41 cellular contexts compared by ENCODE assay signal in genomic region chr9:80554856-80555255, GRCh38.
"Had no signal": no experiment of that assay in that cellular context is flagged by ENCODE, and none has a peak within 500 bp of the region (broad histone marks: within the 10 kb centered on the region; RNA-seq: fewer than 3 reads in every experiment).

No MANE protein-coding gene starts in this region.

- FAIRE-seq: bronchial epithelial cell, TTC549 had no signal

- H3K4me3 Mint-ChIP-seq: activated CD4-positive, alpha-beta memory T cell treated with anti-CD3 and anti-CD28 coated beads for 36 hours; activated CD4-positive, alpha-beta T cell treated with anti-CD3 and anti-CD28 coated beads for 36 hours; activated CD4-positive, alpha-beta T cell treated with anti-CD3 and anti-CD28 coated beads, Interleukin-2, amount 10 ng/mL, durations not matched to agents 24 days and 14 days; activated CD8-positive, alpha-beta memory T cell treated with anti-CD3 and anti-CD28 coated beads, Interleukin-2, amount 10 ng/mL, durations not matched to agents 7 days and 5 days; activated CD8-positive, alpha-beta T cell treated with anti-CD3 and anti-CD28 coated beads, Interleukin-2, amount 10 ng/mL, durations not matched to agents 7 days and 5 days; activated naive CD4-positive, alpha-beta T cell treated with anti-CD3 and anti-CD28 coated beads, Interleukin-2, amount 10 ng/mL, durations not matched to agents 7 days and 5 days; activated naive CD4-positive, alpha-beta T cell treated with anti-CD3 and anti-CD28 coated beads, Interleukin-2, amount 50 U/mL, for 24 hours; activated naive CD8-positive, alpha-beta T cell; activated naive CD8-positive, alpha-beta T cell treated with anti-CD3 and anti-CD28 coated beads, Interleukin-2, amount 10 ng/mL, durations not matched to agents 7 days and 5 days; activated naive CD8-positive, alpha-beta T cell treated with anti-CD3 and anti-CD28 coated beads, Interleukin-2, amount 50 U/mL, for 24 hours; activated T-cell treated with anti-CD3 and anti-CD28 coated beads, Interleukin-2, amount 50 U/mL, for 24 hours; brain; central memory CD8-positive, alpha-beta T cell; T-helper 1 cell treated with Interleukin-12 subunit alpha and Interleukin-12 subunit beta and Interleukin-4 antibody, amounts not matched to agents 30 μg/mL and 1 μg/mL, for 36 hours; T-helper 2 cell treated with Interferon-gamma antibody and Interleukin-4, amounts not matched to agents 5 μg/mL and 100 μg/mL, for 36 hours; WTC11 had no signal

- H3K27me3 ChIP-seq: ascending aorta, cardiac muscle cell had no signal

- H3K4me3 ChIP-seq: ascending aorta, cardiac muscle cell had no signal

- H3K36me3 ChIP-seq: ascending aorta, cardiac muscle cell had no signal

- H3K27ac ChIP-seq: ascending aorta, cardiac muscle cell, VCaP had no signal

- H3K9me3 ChIP-seq: ascending aorta had no signal

- DNase-seq: activated CD4-positive, alpha-beta memory T cell treated with anti-CD3 and anti-CD28 coated beads for 36 hours; activated CD4-positive, alpha-beta T cell treated with anti-CD3 and anti-CD28 coated beads for 1 hour; activated CD4-positive, alpha-beta T cell treated with anti-CD3 and anti-CD28 coated beads for 36 hours; activated CD4-positive, alpha-beta T cell treated with anti-CD3 and anti-CD28 coated beads, Interleukin-2, amount 10 ng/mL, durations not matched to agents 24 days and 14 days; activated CD4-positive, alpha-beta T cell treated with anti-CD3 and anti-CD28 coated beads, Interleukin-2, amount 50 U/mL, for 1 hour; activated CD4-positive, alpha-beta T cell treated with anti-CD3 and anti-CD28 coated beads, Interleukin-2, amount 50 U/mL, for 4 hours; activated CD4-positive, CD25-positive, alpha-beta regulatory T cell; activated CD8-positive, alpha-beta memory T cell treated with anti-CD3 and anti-CD28 coated beads for 24 hours; activated CD8-positive, alpha-beta memory T cell treated with anti-CD3 and anti-CD28 coated beads, Interleukin-2, amount 10 ng/mL, durations not matched to agents 7 days and 5 days; activated CD8-positive, alpha-beta memory T cell treated with anti-CD3 and anti-CD28 coated beads, Interleukin-2, amount 50 U/mL, for 48 hours; activated CD8-positive, alpha-beta T cell treated with anti-CD3 and anti-CD28 coated beads, Interleukin-2, amount 10 ng/mL, durations not matched to agents 7 days and 5 days; activated effector memory CD4-positive, alpha-beta T cell treated with Interleukin-2 at 50 U/mL for 16 hours; activated gamma-delta T cell; activated naive CD4-positive, alpha-beta T cell treated with anti-CD3 and anti-CD28 coated beads, Interleukin-2, amount 10 ng/mL, durations not matched to agents 7 days and 5 days; activated naive CD4-positive, alpha-beta T cell treated with Interleukin-2 at 50 U/mL for 16 hours; activated naive CD8-positive, alpha-beta T cell treated with anti-CD3 and anti-CD28 coated beads, Interleukin-2, amount 10 ng/mL, durations not matched to agents 7 days and 5 days; activated naive CD8-positive, alpha-beta T cell treated with anti-CD3 and anti-CD28 coated beads, Interleukin-2, amount 50 U/mL, for 24 hours; activated T-cell treated with anti-CD3 and anti-CD28 coated beads, Interleukin-2, amount 50 U/mL, for 24 hours; activated T-cell treated with anti-CD3 and anti-CD28 coated beads, Interleukin-2, amount 50 U/mL, for 48 hours; amygdala; anterior cingulate cortex; caudate nucleus; cerebellar nuclear complex; SW 1271; T-helper 1 cell; T-helper 2 cell; T-helper 9 cell had no signal

- H3K4me1 Mint-ChIP-seq: activated CD4-positive, alpha-beta T cell treated with anti-CD3 and anti-CD28 coated beads for 36 hours; activated CD4-positive, alpha-beta T cell treated with anti-CD3 and anti-CD28 coated beads, Interleukin-2, amount 10 ng/mL, durations not matched to agents 24 days and 14 days; activated CD8-positive, alpha-beta memory T cell treated with anti-CD3 and anti-CD28 coated beads, Interleukin-2, amount 10 ng/mL, durations not matched to agents 7 days and 5 days; activated naive CD4-positive, alpha-beta T cell treated with anti-CD3 and anti-CD28 coated beads, Interleukin-2, amount 10 ng/mL, durations not matched to agents 7 days and 5 days; activated naive CD4-positive, alpha-beta T cell treated with anti-CD3 and anti-CD28 coated beads, Interleukin-2, amount 50 U/mL, for 24 hours; activated naive CD8-positive, alpha-beta T cell treated with anti-CD3 and anti-CD28 coated beads, Interleukin-2, amount 10 ng/mL, durations not matched to agents 7 days and 5 days; activated naive CD8-positive, alpha-beta T cell treated with anti-CD3 and anti-CD28 coated beads, Interleukin-2, amount 50 U/mL, for 24 hours; central memory CD8-positive, alpha-beta T cell; WTC11 had no signal

- H3K36me3 Mint-ChIP-seq: activated CD4-positive, alpha-beta memory T cell treated with anti-CD3 and anti-CD28 coated beads for 36 hours; activated CD8-positive, alpha-beta memory T cell treated with anti-CD3 and anti-CD28 coated beads, Interleukin-2, amount 10 ng/mL, durations not matched to agents 7 days and 5 days; activated naive CD4-positive, alpha-beta T cell treated with anti-CD3 and anti-CD28 coated beads, Interleukin-2, amount 10 ng/mL, durations not matched to agents 7 days and 5 days; activated naive CD4-positive, alpha-beta T cell treated with anti-CD3 and anti-CD28 coated beads, Interleukin-2, amount 50 U/mL, for 24 hours; activated naive CD8-positive, alpha-beta T cell; activated naive CD8-positive, alpha-beta T cell treated with anti-CD3 and anti-CD28 coated beads, Interleukin-2, amount 10 ng/mL, durations not matched to agents 7 days and 5 days; brain; WTC11 had no signal

- ATAC-seq: activated CD4-positive, alpha-beta T cell treated with anti-CD3 and anti-CD28 coated beads for 36 hours; activated CD4-positive, CD25-positive, alpha-beta regulatory T cell treated with anti-CD3 and anti-CD28 coated beads, Interleukin-2, amount 50 U/mL, for 24 hours; activated CD8-positive, alpha-beta memory T cell treated with anti-CD3 and anti-CD28 coated beads, Interleukin-2, amount 10 ng/mL, durations not matched to agents 7 days and 5 days; activated CD8-positive, alpha-beta T cell treated with anti-CD3 and anti-CD28 coated beads, Interleukin-2, amount 10 ng/mL, durations not matched to agents 7 days and 5 days; activated naive CD8-positive, alpha-beta T cell treated with anti-CD3 and anti-CD28 coated beads, Interleukin-2, amount 50 U/mL, for 24 hours; WTC11 had no signal

- H3K4me1 ChIP-seq: ascending aorta had no signal

- H3K27me3 Mint-ChIP-seq: activated CD4-positive, alpha-beta memory T cell treated with anti-CD3 and anti-CD28 coated beads for 36 hours; activated CD4-positive, alpha-beta T cell treated with anti-CD3 and anti-CD28 coated beads for 36 hours; activated CD4-positive, alpha-beta T cell treated with anti-CD3 and anti-CD28 coated beads, Interleukin-2, amount 10 ng/mL, durations not matched to agents 24 days and 14 days; activated CD8-positive, alpha-beta memory T cell treated with anti-CD3 and anti-CD28 coated beads, Interleukin-2, amount 10 ng/mL, durations not matched to agents 7 days and 5 days; activated naive CD4-positive, alpha-beta T cell treated with anti-CD3 and anti-CD28 coated beads, Interleukin-2, amount 10 ng/mL, durations not matched to agents 7 days and 5 days; activated naive CD4-positive, alpha-beta T cell treated with anti-CD3 and anti-CD28 coated beads, Interleukin-2, amount 50 U/mL, for 24 hours; activated naive CD8-positive, alpha-beta T cell; activated naive CD8-positive, alpha-beta T cell treated with anti-CD3 and anti-CD28 coated beads, Interleukin-2, amount 10 ng/mL, durations not matched to agents 7 days and 5 days; activated naive CD8-positive, alpha-beta T cell treated with anti-CD3 and anti-CD28 coated beads, Interleukin-2, amount 50 U/mL, for 24 hours; activated T-cell treated with anti-CD3 and anti-CD28 coated beads, Interleukin-2, amount 50 U/mL, for 24 hours; central memory CD8-positive, alpha-beta T cell had no signal

- H3K9me3 Mint-ChIP-seq: activated CD4-positive, alpha-beta memory T cell treated with anti-CD3 and anti-CD28 coated beads for 36 hours; activated CD4-positive, alpha-beta T cell treated with anti-CD3 and anti-CD28 coated beads, Interleukin-2, amount 10 ng/mL, durations not matched to agents 24 days and 14 days; activated naive CD4-positive, alpha-beta T cell treated with anti-CD3 and anti-CD28 coated beads, Interleukin-2, amount 10 ng/mL, durations not matched to agents 7 days and 5 days; activated naive CD8-positive, alpha-beta T cell treated with anti-CD3 and anti-CD28 coated beads, Interleukin-2, amount 10 ng/mL, durations not matched to agents 7 days and 5 days; activated naive CD8-positive, alpha-beta T cell treated with anti-CD3 and anti-CD28 coated beads, Interleukin-2, amount 50 U/mL, for 24 hours; activated T-cell treated with anti-CD3 and anti-CD28 coated beads, Interleukin-2, amount 50 U/mL, for 24 hours; T-helper 1 cell treated with Interleukin-12 subunit alpha and Interleukin-12 subunit beta and Interleukin-4 antibody, amounts not matched to agents 30 μg/mL and 1 μg/mL, for 36 hours; WTC11 had no signal

- H3K27ac Mint-ChIP-seq: activated CD4-positive, alpha-beta memory T cell treated with anti-CD3 and anti-CD28 coated beads for 36 hours; activated CD4-positive, alpha-beta T cell treated with anti-CD3 and anti-CD28 coated beads for 36 hours; activated CD4-positive, alpha-beta T cell treated with anti-CD3 and anti-CD28 coated beads, Interleukin-2, amount 10 ng/mL, durations not matched to agents 24 days and 14 days; activated CD8-positive, alpha-beta memory T cell treated with anti-CD3 and anti-CD28 coated beads, Interleukin-2, amount 10 ng/mL, durations not matched to agents 7 days and 5 days; activated CD8-positive, alpha-beta T cell treated with anti-CD3 and anti-CD28 coated beads, Interleukin-2, amount 10 ng/mL, durations not matched to agents 7 days and 5 days; activated naive CD4-positive, alpha-beta T cell treated with anti-CD3 and anti-CD28 coated beads, Interleukin-2, amount 10 ng/mL, durations not matched to agents 7 days and 5 days; activated naive CD4-positive, alpha-beta T cell treated with anti-CD3 and anti-CD28 coated beads, Interleukin-2, amount 50 U/mL, for 24 hours; activated naive CD8-positive, alpha-beta T cell; activated naive CD8-positive, alpha-beta T cell treated with anti-CD3 and anti-CD28 coated beads, Interleukin-2, amount 10 ng/mL, durations not matched to agents 7 days and 5 days; activated naive CD8-positive, alpha-beta T cell treated with anti-CD3 and anti-CD28 coated beads, Interleukin-2, amount 50 U/mL, for 24 hours; activated T-cell treated with anti-CD3 and anti-CD28 coated beads, Interleukin-2, amount 50 U/mL, for 24 hours; activated T-helper 2 cell treated with anti-CD3 and anti-CD28 coated beads, Interferon-gamma antibody, Interleukin-2, Interleukin-4, amounts not matched to agents 10 μg/mL and 5 μg/mL and 100 μg/mL, durations not matched to agents 14 hours and 24 hours and 36 hours; brain; T-helper 1 cell treated with Interleukin-12 subunit alpha and Interleukin-12 subunit beta and Interleukin-4 antibody, amounts not matched to agents 30 μg/mL and 1 μg/mL, for 36 hours; T-helper 2 cell treated with Interferon-gamma antibody and Interleukin-4, amounts not matched to agents 5 μg/mL and 100 μg/mL, for 36 hours; WTC11 had no signal
